In the genomic region with DNA sequence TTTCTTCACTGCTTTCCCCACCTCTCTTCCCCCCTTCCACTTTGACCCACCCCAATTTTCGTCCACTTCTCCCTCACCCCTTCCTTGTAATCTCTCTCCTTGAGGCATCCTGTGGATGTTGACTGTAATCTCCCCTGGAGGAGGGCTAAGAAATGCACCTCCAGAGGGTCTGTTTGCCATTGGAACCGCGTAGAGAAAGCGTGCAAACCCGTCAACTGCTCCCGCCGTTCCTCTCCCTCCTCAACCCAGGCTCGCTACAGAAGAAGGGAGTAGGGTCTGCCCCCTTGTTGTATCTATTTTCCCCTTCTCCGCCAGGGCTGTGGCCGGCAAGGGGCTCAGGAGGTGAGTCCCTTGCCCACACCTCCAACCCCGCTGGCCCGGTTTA, we compare ENCODE assay signal across 12 cellular contexts. TPM values are rescaled to one million over a fixed set of nuclear protein-coding genes. Genes with fewer than 3 reads are reported as not detected.
A peak's percentile ranks its signal among the peaks of the same experiment; 100 is the strongest.
DNase-seq lines count a peak whose midpoint lies in the region; ATAC-seq and TF ChIP-seq lines count a peak whose summit lies in the region.
"Had no signal": no experiment of that assay in that cellular context is flagged by ENCODE, and none has a peak within 500 bp of the region (broad histone marks: within the 10 kb centered on the region; RNA-seq: fewer than 3 reads in every experiment).

No MANE protein-coding gene starts in this region.

- H3K27ac ChIP-seq in muscle layer of colon (ENCODE audit: low read depth, low read length) (no peak overlapping the region), upper lobe of left lung (no peak overlapping the region)

- H3K27me3 Mint-ChIP-seq in brain: peaks cover 68% of the 10 kb centered on the region

- H3K9ac ChIP-seq in muscle layer of colon (ENCODE audit: low read length): no peak overlapping the region

- H3K36me3 ChIP-seq in muscle layer of colon (ENCODE audit: insufficient read depth, low read length) (no peaks in the 10 kb centered on the region), upper lobe of left lung (no peaks in the 10 kb centered on the region)

- no peak for TF ChIP-seq POLR2A in upper lobe of left lung (IDR thresholded peaks at IDR 0.05)

- peaks cover 3% of the 10 kb centered on the region for H3K4me1 ChIP-seq in muscle layer of colon (ENCODE audit: insufficient read depth, low read length)
- H3K4me1 ChIP-seq in upper lobe of left lung: peaks cover 0 to 11% (median 4%) of the 10 kb centered on the region in 4 donors

- H3K4me3 ChIP-seq in muscle layer of colon (ENCODE audit: low read depth in 1 of 2, low read length in 2 of 2) (peak overlapping the region; percentile 1 to 42), upper lobe of left lung (peak overlapping the region in 3 of 4 donors; percentile 11 to 34 (median 31))

- H3K36me3 Mint-ChIP-seq in activated naive CD4-positive, alpha-beta T cell treated with anti-CD3 and anti-CD28 coated beads, Interleukin-2, amount 50 U/mL, for 72 hours: no peaks in the 10 kb centered on the region
- no peaks in the 10 kb centered on the region for H3K36me3 Mint-ChIP-seq in brain
- H3K36me3 Mint-ChIP-seq: activated naive CD4-positive, alpha-beta T cell treated with anti-CD3 and anti-CD28 coated beads, Interleukin-2, amount 50 U/mL, for 24 hours had no signal

- H3K9me3 Mint-ChIP-seq in activated naive CD4-positive, alpha-beta T cell treated with anti-CD3 and anti-CD28 coated beads, Interleukin-2, amount 50 U/mL, for 72 hours: no peaks in the 10 kb centered on the region
- H3K9me3 Mint-ChIP-seq in brain: no peaks in the 10 kb centered on the region
- H3K9me3 Mint-ChIP-seq: activated naive CD4-positive, alpha-beta T cell treated with anti-CD3 and anti-CD28 coated beads, Interleukin-2, amount 50 U/mL, for 24 hours had no signal

- no peak overlapping the region for H3K27ac Mint-ChIP-seq in activated naive CD4-positive, alpha-beta T cell treated with anti-CD3 and anti-CD28 coated beads, Interleukin-2, amount 50 U/mL, for 72 hours
- H3K27ac Mint-ChIP-seq in brain: peak overlapping the region in 3 of 5 experiments; percentile 61 to 90 (median 75)
- H3K27ac Mint-ChIP-seq: activated naive CD4-positive, alpha-beta T cell treated with anti-CD3 and anti-CD28 coated beads, Interleukin-2, amount 50 U/mL, for 24 hours had no signal

- 4 to 15% methylated on average over 12 of the region's 12 CpGs for WGBS in upper lobe of left lung, 2 donors

- no peak for TF ChIP-seq EP300 in upper lobe of left lung (IDR thresholded peaks at IDR 0.05)

- peaks cover 8% of the 10 kb centered on the region for H3K4me1 Mint-ChIP-seq in brain
- H3K4me1 Mint-ChIP-seq: activated naive CD4-positive, alpha-beta T cell treated with anti-CD3 and anti-CD28 coated beads, Interleukin-2, amount 50 U/mL, for 24 hours had no signal

- DNase-seq in activated naive CD4-positive, alpha-beta T cell treated with anti-CD3 and anti-CD28 coated beads, Interleukin-2, amount 50 U/mL, for 72 hours (ENCODE audit: low spot score in 2 of 2): no peak
- no peak for DNase-seq in activated naive CD4-positive, alpha-beta T cell (lab: John Stamatoyannopoulos, UW)
- DNase-seq in upper lobe of left lung (no peak), AG08396 (ENCODE audit: low spot score) (no peak), GOT3 (lab: John Stamatoyannopoulos, UW) (no peak)
- no peak for DNase-seq in activated effector memory CD4-positive, alpha-beta T cell treated with Interleukin-2 at 50 U/mL for 16 hours

- H3K9me3 ChIP-seq in muscle layer of colon (ENCODE audit: low read length): no peaks in the 10 kb centered on the region
- H3K9me3 ChIP-seq in upper lobe of left lung: no peaks in the 10 kb centered on the region

- TF ChIP-seq CTCF in brain (conservative IDR thresholded peaks at IDR 0.05): no peak
- no peak for TF ChIP-seq CTCF in upper lobe of left lung (IDR thresholded peaks at IDR 0.05)

- peaks cover 18 to 21% of the 10 kb centered on the region in 2 donors for H3K27me3 ChIP-seq in muscle layer of colon (ENCODE audit: control insufficient read depth in 1 of 2, insufficient read depth in 2 of 2, low read length in 2 of 2)
- H3K27me3 ChIP-seq in upper lobe of left lung: peaks cover 0 to 9% (median 4%) of the 10 kb centered on the region in 4 donors

- peak overlapping the region; percentile 81 to 91 (median 88) for H3K4me3 Mint-ChIP-seq in brain
- H3K4me3 Mint-ChIP-seq: activated naive CD4-positive, alpha-beta T cell treated with anti-CD3 and anti-CD28 coated beads, Interleukin-2, amount 50 U/mL, for 24 hours had no signal

- ATAC-seq in activated naive CD4-positive, alpha-beta T cell treated with anti-CD3 and anti-CD28 coated beads, Interleukin-2, amount 50 U/mL, for 72 hours: peak; percentile 13 to 22
- no peak for ATAC-seq in upper lobe of left lung (ENCODE audit: low FRiP score in 2 of 2)

RNA-seq across cellular contexts. Expression of a gene that starts 0.5 kb away (rescaled TPM):
- total RNA-seq in activated naive CD4-positive, alpha-beta T cell treated with anti-CD3 and anti-CD28 coated beads, Interleukin-2, amount 50 U/mL, for 72 hours: not detected
- polyA plus RNA-seq in brain (ENCODE audit: insufficient read depth, low read depth, low replicate concordance): 1.1 TPM
- total RNA-seq in upper lobe of left lung: not detected
- total RNA-seq: liver had no signal
- polyA plus RNA-seq: AG04450, esophagus, liver had no signal

Comparison
In these comparisons a context has a peak if more than half of its experiments do, and no peak if none do; other contexts are left out.
1. ATAC-seq: peak in activated naive CD4-positive, alpha-beta T cell treated with anti-CD3 and anti-CD28 coated beads, Interleukin-2, amount 50 U/mL, for 72 hours (2 of 2); none in upper lobe of left lung (0 of 2).
2. H3K27ac Mint-ChIP-seq: peak in brain (3 of 5); none in activated naive CD4-positive, alpha-beta T cell treated with anti-CD3 and anti-CD28 coated beads, Interleukin-2, amount 50 U/mL, for 72 hours (0 of 2).